Comparison of ENCODE assay signal across 10 cellular contexts in the genomic region with DNA sequence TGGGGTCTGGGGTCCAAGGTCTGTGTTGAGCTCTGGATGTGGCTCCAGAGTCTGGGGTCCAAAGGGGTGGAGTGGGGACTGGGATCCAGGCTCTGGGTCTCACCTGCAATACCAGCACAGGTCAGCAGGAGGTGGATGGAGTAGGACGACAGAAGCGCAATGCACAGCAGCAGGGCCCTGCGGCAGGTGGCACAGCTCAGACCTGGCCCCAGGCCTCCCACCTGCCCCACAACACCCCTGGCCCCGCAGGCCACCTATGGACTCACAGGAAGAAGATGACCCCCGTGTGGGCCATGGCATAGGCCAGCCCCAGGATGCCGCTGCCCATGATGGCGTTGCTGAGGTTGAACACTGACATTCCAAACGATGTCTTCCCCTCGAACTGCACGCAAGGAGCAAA. TPM values are rescaled to one million over a fixed set of nuclear protein-coding genes. Genes with fewer than 3 reads are reported as not detected.
DNase-seq lines count a peak whose midpoint lies in the region; ATAC-seq, FAIRE-seq and TF ChIP-seq lines count a peak whose summit lies in the region.
"Had no signal": no experiment of that assay in that cellular context is flagged by ENCODE, and none has a peak within 500 bp of the region (broad histone marks: within the 10 kb centered on the region; RNA-seq: fewer than 3 reads in every experiment).

No MANE protein-coding gene starts in this region.

- H2BK20ac ChIP-seq in H1 (ENCODE audit: low read length): no peak overlapping the region

- CTCF ChIA-PET in H1 (lab: Charles Lee; ENCODE audit: partially characterized antibody): interaction anchor here (0.9 to 6.2 kb wide), 7 partner anchors 15 to 384 kb away, joined by 3 to 32 read pairs (median 5); no protein-coding TSS in a partner anchor

- no peaks in the 10 kb centered on the region for H3K23me2 ChIP-seq in H1 (ENCODE audit: low read depth, low read length)

- H3K27me3 ChIP-seq in SU-DHL-6 (ENCODE audit: low read length): no peaks in the 10 kb centered on the region
- no peaks in the 10 kb centered on the region for H3K27me3 ChIP-seq in H1 (replicated peaks in 1 of 4; ENCODE audit: control insufficient read depth in 3 of 4, extremely low read depth in 1 of 4, insufficient read depth in 3 of 4, low read length in 3 of 4)
- no peaks in the 10 kb centered on the region for H3K27me3 ChIP-seq in prostate gland (replicated peaks; ENCODE audit: insufficient read depth)
- H3K27me3 ChIP-seq in hepatocyte: no peaks in the 10 kb centered on the region

- H4K91ac ChIP-seq in H1 (replicated peaks; ENCODE audit: insufficient read length, low read length): no peak overlapping the region

- no peak overlapping the region for H2BK5ac ChIP-seq in H1 (ENCODE audit: low read depth, low read length)

- H3K79me2 ChIP-seq in SU-DHL-6 (ENCODE audit: insufficient read depth, low read length) (peaks cover 40% of the 10 kb centered on the region), H1 (ENCODE audit: control insufficient read depth in 1 of 2, insufficient read depth in 2 of 2, low read length in 2 of 2) (peaks cover 0 to 8% of the 10 kb centered on the region in 2 experiments; a peak in 1 of 4 replicates), hepatocyte (no peaks in the 10 kb centered on the region)

- no peak for TF ChIP-seq EP300 in H1 (IDR thresholded peaks at IDR 0.05; ENCODE audit: borderline replicate concordance in 1 of 2, low read depth in 2 of 2, low read length in 2 of 2)

- H3K27ac ChIP-seq in SU-DHL-6 (ENCODE audit: low read depth, low read length): peak overlapping the region; percentile 78; the same call in 1 of the 2 replicates
- no peak overlapping the region for H3K27ac ChIP-seq in H1 (ENCODE audit: low read depth, low read length)
- H3K27ac ChIP-seq in prostate gland: no peak overlapping the region
- no peak overlapping the region for H3K27ac ChIP-seq in hepatocyte

- no peak overlapping the region for H4K8ac ChIP-seq in H1 (ENCODE audit: extremely low read depth, insufficient read depth, low read length)

- no peak overlapping the region for H3K18ac ChIP-seq in H1 (ENCODE audit: extremely low read depth, low read length)

- FAIRE-seq in H1 (lab: Jason Lieb, UNC): no peak

- no peak overlapping the region for H3K4ac ChIP-seq in H1 (replicated peaks; ENCODE audit: insufficient read length, low read depth, low read length)

- H4K20me1 ChIP-seq in SU-DHL-6 (ENCODE audit: low read depth, low read length) (no peaks in the 10 kb centered on the region), H1 (replicated peaks in 1 of 2; ENCODE audit: control insufficient read depth in 1 of 2, insufficient read depth in 2 of 2, low read length in 2 of 2) (no peaks in the 10 kb centered on the region), hepatocyte (ENCODE audit: insufficient read depth, poor library complexity, severe bottlenecking) (no peaks in the 10 kb centered on the region)

- H3K36me3 ChIP-seq in SU-DHL-6 (ENCODE audit: low read length) (no peaks in the 10 kb centered on the region), H1 (ENCODE audit: control insufficient read depth in 2 of 4, insufficient read depth in 4 of 4, low read length in 3 of 4) (peaks cover 0 to 5% (median 1%) of the 10 kb centered on the region in 4 experiments; a peak in 2 of 8 replicates), prostate gland (no peaks in the 10 kb centered on the region), hepatocyte (replicated peaks; ENCODE audit: insufficient read depth, low read depth) (no peaks in the 10 kb centered on the region)

- no CpG with 5 or more reads among the region's 10 CpGs for WGBS in H1 (ENCODE audit: extremely low coverage in 1 of 2, insufficient coverage in 1 of 2, insufficient read length in 1 of 2, insufficient replicate concordance in 2 of 2, low coverage in 1 of 2, low lambda C conversion rate in 2 of 2, missing lambda C conversion rate in 1 of 2), 2 experiments
- WGBS in prostate gland: 83% methylated on average over 8 of the region's 10 CpGs
- 87% methylated on average over 7 of the region's 10 CpGs for WGBS in hepatocyte (ENCODE audit: low lambda C conversion rate, missing lambda C conversion rate)

- H3K4me2 ChIP-seq in SU-DHL-6 (ENCODE audit: low read depth, low read length, poor library complexity, severe bottlenecking) (peak overlapping the region; percentile 93), H1 (ENCODE audit: insufficient read depth in 1 of 2, low read depth in 2 of 2, low read length in 2 of 2) (peak overlapping the region in 1 of 2 experiments; percentile 90; a peak in 1 of 4 replicates), hepatocyte (no peak overlapping the region)

- H3K4me1 ChIP-seq in H1 (replicated peaks in 1 of 4; ENCODE audit: control insufficient read depth in 3 of 4, insufficient read depth in 4 of 4, low read length in 3 of 4) (peaks cover 0 to 10% (median 8%) of the 10 kb centered on the region in 4 experiments; a peak in 6 of 7 replicates), prostate gland (replicated peaks) (no peaks in the 10 kb centered on the region), hepatocyte (ENCODE audit: insufficient read depth) (no peaks in the 10 kb centered on the region)

- H3K9ac ChIP-seq in SU-DHL-6 (ENCODE audit: low read length) (peak overlapping the region; percentile 95), H1 (replicated peaks in 1 of 4; ENCODE audit: extremely low read depth in 1 of 4, low read depth in 3 of 4, low read length in 3 of 4) (no peak overlapping the region)

- H3F3A ChIP-seq in SU-DHL-6 (ENCODE audit: insufficient read depth): 0 out of 2 replicates have a peak, but pooled peaks cover 6% of the 10 kb centered on the region

- DNase-seq in H1 (ENCODE audit: low read depth in 1 of 2, low spot score in 2 of 2) (peak in 1 of 2 experiments; percentile 68), prostate gland (ENCODE audit: low spot score) (no peak), activated gamma-delta T cell (lab: John Stamatoyannopoulos, UW) (no peak), hepatocyte (ENCODE audit: low spot score) (no peak)
- DNase-seq in stimulated activated CD4-positive, alpha-beta T cell treated with anti-CD3 and anti-CD28 coated beads, Interleukin-1b, Interleukin-23, amount 100 ng/mL, for 48 hours: peak; percentile 37
- DNase-seq: NCI-H510A had no signal

- H3K9me3 ChIP-seq in SU-DHL-6 (ENCODE audit: insufficient read depth, low read length) (no peaks in the 10 kb centered on the region), H1 (ENCODE audit: insufficient read depth in 2 of 2, low read depth in 1 of 2, low read length in 1 of 2) (no peaks in the 10 kb centered on the region), prostate gland (no peaks in the 10 kb centered on the region), hepatocyte (ENCODE audit: low read depth) (no peaks in the 10 kb centered on the region)

- no peaks in the 10 kb centered on the region for H3K9me2 ChIP-seq in SU-DHL-6 (replicated peaks; ENCODE audit: insufficient read depth, low read length)
- H3K9me2 ChIP-seq in hepatocyte (replicated peaks; ENCODE audit: insufficient read depth): no peaks in the 10 kb centered on the region

- no peak overlapping the region for H2BK12ac ChIP-seq in H1 (ENCODE audit: low read depth, low read length)

- TF ChIP-seq CTCF in GM12872 (IDR thresholded peaks at IDR 0.05; ENCODE audit: insufficient read depth, low read depth, low read length) (peak; percentile 59), SU-DHL-6 (IDR thresholded peaks at IDR 0.05; ENCODE audit: insufficient read depth, low read length, poor library complexity, severe bottlenecking) (no peak), H1 (IDR thresholded peaks at IDR 0.05; ENCODE audit: control extremely low read depth in 1 of 3, insufficient read depth in 1 of 3, low read depth in 1 of 3, low read length in 3 of 3) (peak in 2 of 3 experiments; percentile 23 to 51; a peak in 2 of 4 replicates), prostate gland (IDR thresholded peaks at IDR 0.05) (no peak), hepatocyte (IDR thresholded peaks at IDR 0.05; ENCODE audit: poor library complexity) (no peak)

- no peak overlapping the region for H2BK120ac ChIP-seq in H1 (replicated peaks; ENCODE audit: low read depth, low read length)

- POLR2A ChIA-PET in H1 (lab: Charles Lee; ENCODE audit: partially characterized antibody): interaction anchor here (0.7 to 1.8 kb wide), 3 partner anchors 10 to 825 kb away, joined by 3 to 8 read pairs (median 5); no protein-coding TSS in a partner anchor

- no peak overlapping the region for H2BK15ac ChIP-seq in H1 (ENCODE audit: low read length)

- peak overlapping the region; percentile 85 for H3K4me3 ChIP-seq in SU-DHL-6 (ENCODE audit: insufficient read depth, low read length, poor library complexity, severe bottlenecking)
- H3K4me3 ChIP-seq in H1 (ENCODE audit: extremely low read depth in 1 of 4, insufficient read depth in 2 of 4, low read depth in 3 of 4, low read length in 4 of 4): no peak overlapping the region
- no peak overlapping the region for H3K4me3 ChIP-seq in prostate gland
- no peak overlapping the region for H3K4me3 ChIP-seq in hepatocyte

- ATAC-seq in HG03045 (IDR thresholded peaks at IDR 0.05; ENCODE audit: unreplicated experiment): no peak

- no peak for TF ChIP-seq POLR2A in H1 (IDR thresholded peaks at IDR 0.05; ENCODE audit: control extremely low read depth in 1 of 2, low read depth in 2 of 2, low read length in 2 of 2)
- TF ChIP-seq POLR2A in prostate gland (IDR thresholded peaks at IDR 0.05): no peak

- no peak overlapping the region for H3K56ac ChIP-seq in H1 (replicated peaks; ENCODE audit: insufficient read length, low read depth, low read length)

- TF ChIP-seq RAD21 in H1 (IDR thresholded peaks at IDR 0.05 in 1 of 2, conservative IDR thresholded peaks at IDR 0.05 in 1 of 2; ENCODE audit: low read depth in 2 of 2, low read length in 2 of 2): peak; percentile 13 to 41; a peak in 3 of 4 replicates

- H2AFZ ChIP-seq in SU-DHL-6 (ENCODE audit: low read depth, low read length, severe bottlenecking): no peak overlapping the region
- H2AFZ ChIP-seq in H1 (ENCODE audit: low read length): no peak overlapping the region
- no peak overlapping the region for H2AFZ ChIP-seq in hepatocyte

- no peak overlapping the region for H2AK5ac ChIP-seq in H1 (ENCODE audit: low read depth, low read length)

- intact Hi-C loops in prostate gland (cut with DNase I): no loop called here

- no peak overlapping the region for H3K23ac ChIP-seq in H1 (ENCODE audit: insufficient read length)

- 0 out of 2 replicates have a peak, but pooled peaks cover 2% of the 10 kb centered on the region for H3K79me1 ChIP-seq in H1 (ENCODE audit: low read depth, low read length)

- no peak overlapping the region for H4K5ac ChIP-seq in H1 (ENCODE audit: insufficient read length, low read depth, low read length)

- H3K14ac ChIP-seq in H1 (ENCODE audit: insufficient read length): no peak overlapping the region

RNA-seq across cellular contexts. Expression of a gene that starts 3.4 kb away (rescaled TPM):
- total RNA-seq in H1 (2021; fragmentation: NEBNext Ultra II Directional; extraction: Animal tissue kit (Norgen Biotek cat#: 25700)): 70.9 and 73.8 TPM in 2 replicates
- polyA plus RNA-seq in H1 (2011; rRNA removed): 106 and 135 TPM in 2 replicates
- polyA plus RNA-seq in H1 (2011; cell fraction: cytosol; rRNA removed): 77.9 TPM
- 182 TPM for polyA plus RNA-seq in H1 (2011; cell fraction: nucleus; rRNA removed)
- 47.8 to 60.9 TPM (median 58.4 TPM) in 4 replicates for polyA plus RNA-seq in H1 (2012, experiment 1 of 2)
- polyA plus RNA-seq in H1 (2012, experiment 2 of 2): 71.6 TPM
- 104 TPM for polyA plus RNA-seq in H1 (2013, experiment 1 of 2)
- polyA plus RNA-seq in H1 (2013, experiment 2 of 2): 101 TPM
- polyA minus RNA-seq in H1 (2011; rRNA and poly(A)+ RNA removed): 97.2 and 107 TPM in 2 replicates
- polyA minus RNA-seq in H1 (2011; cell fraction: cytosol; rRNA and poly(A)+ RNA removed): 52.2 TPM
- 23.9 TPM for polyA minus RNA-seq in H1 (2011; cell fraction: nucleus; rRNA and poly(A)+ RNA removed)
- 1 to 10 TPM; 3.0 to 6.2 TPM for total RNA-seq in prostate gland
- total RNA-seq in hepatocyte: 17.8 and 24.0 TPM in 2 replicates
- 14.5 and 23.4 TPM in 2 replicates for polyA plus RNA-seq in hepatocyte

RNA-seq across cellular contexts. Expression of a gene that starts 9.3 kb away (rescaled TPM):
- 55.4 and 62.4 TPM in 2 replicates for total RNA-seq in H1 (2021; fragmentation: NEBNext Ultra II Directional; extraction: Animal tissue kit (Norgen Biotek cat#: 25700))
- 80.4 and 104 TPM in 2 replicates for polyA plus RNA-seq in H1 (2011; rRNA removed)
- 58.6 TPM for polyA plus RNA-seq in H1 (2011; cell fraction: cytosol; rRNA removed)
- 99.3 TPM for polyA plus RNA-seq in H1 (2011; cell fraction: nucleus; rRNA removed)
- polyA plus RNA-seq in H1 (2012, experiment 1 of 2): 52.7 to 58.3 TPM (median 58.2 TPM) in 4 replicates
- 69.8 TPM for polyA plus RNA-seq in H1 (2012, experiment 2 of 2)
- 48.6 TPM for polyA plus RNA-seq in H1 (2013, experiment 1 of 2)
- 47.0 TPM for polyA plus RNA-seq in H1 (2013, experiment 2 of 2)
- 34.5 and 35.1 TPM in 2 replicates for polyA minus RNA-seq in H1 (2011; rRNA and poly(A)+ RNA removed)
- polyA minus RNA-seq in H1 (2011; cell fraction: cytosol; rRNA and poly(A)+ RNA removed): 19.8 TPM
- polyA minus RNA-seq in H1 (2011; cell fraction: nucleus; rRNA and poly(A)+ RNA removed): 22.7 TPM
- total RNA-seq in prostate gland: 10 to 100 TPM; 44.3 to 56.1 TPM
- 43.8 and 49.5 TPM in 2 replicates for total RNA-seq in hepatocyte
- polyA plus RNA-seq in hepatocyte: 38.4 and 41.9 TPM in 2 replicates

RNA-seq across cellular contexts. Expression of a gene that starts 42.1 kb away (rescaled TPM):
- total RNA-seq in H1 (2021; fragmentation: NEBNext Ultra II Directional; extraction: Animal tissue kit (Norgen Biotek cat#: 25700)): 14.0 and 14.6 TPM in 2 replicates
- 34.1 and 47.0 TPM in 2 replicates for polyA plus RNA-seq in H1 (2011; rRNA removed)
- polyA plus RNA-seq in H1 (2011; cell fraction: cytosol; rRNA removed): 28.5 TPM
- polyA plus RNA-seq in H1 (2011; cell fraction: nucleus; rRNA removed): 53.4 TPM
- polyA plus RNA-seq in H1 (2012, experiment 1 of 2): 13.3 to 20.3 TPM (median 19.6 TPM) in 4 replicates
- polyA plus RNA-seq in H1 (2012, experiment 2 of 2): 19.4 TPM
- polyA plus RNA-seq in H1 (2013, experiment 1 of 2): 19.4 TPM
- 19.4 TPM for polyA plus RNA-seq in H1 (2013, experiment 2 of 2)
- polyA minus RNA-seq in H1 (2011; rRNA and poly(A)+ RNA removed): 21.6 and 31.2 TPM in 2 replicates
- polyA minus RNA-seq in H1 (2011; cell fraction: cytosol; rRNA and poly(A)+ RNA removed): 18.1 TPM
- 15.4 TPM for polyA minus RNA-seq in H1 (2011; cell fraction: nucleus; rRNA and poly(A)+ RNA removed)
- 10 to 100 TPM; 15.1 to 61.7 TPM for total RNA-seq in prostate gland
- total RNA-seq in hepatocyte: 3.8 and 12.8 TPM in 2 replicates
- polyA plus RNA-seq in hepatocyte: 7.6 and 7.9 TPM in 2 replicates

RNA-seq across cellular contexts. Expression of a gene that starts 54.9 kb away (rescaled TPM):
- total RNA-seq in H1 (2021; fragmentation: NEBNext Ultra II Directional; extraction: Animal tissue kit (Norgen Biotek cat#: 25700)): 143 and 145 TPM in 2 replicates
- polyA plus RNA-seq in H1 (2011; rRNA removed): 286 and 288 TPM in 2 replicates
- 201 TPM for polyA plus RNA-seq in H1 (2011; cell fraction: cytosol; rRNA removed)
- 280 TPM for polyA plus RNA-seq in H1 (2011; cell fraction: nucleus; rRNA removed)
- polyA plus RNA-seq in H1 (2012, experiment 1 of 2): 113 to 201 TPM (median 196 TPM) in 4 replicates
- polyA plus RNA-seq in H1 (2012, experiment 2 of 2): 239 TPM
- polyA plus RNA-seq in H1 (2013, experiment 1 of 2): 197 TPM
- polyA plus RNA-seq in H1 (2013, experiment 2 of 2): 213 TPM
- 234 and 273 TPM in 2 replicates for polyA minus RNA-seq in H1 (2011; rRNA and poly(A)+ RNA removed)
- polyA minus RNA-seq in H1 (2011; cell fraction: cytosol; rRNA and poly(A)+ RNA removed): 97.8 TPM
- 59.6 TPM for polyA minus RNA-seq in H1 (2011; cell fraction: nucleus; rRNA and poly(A)+ RNA removed)
- total RNA-seq in prostate gland: 10 to 100 TPM; 37.8 to 46.9 TPM
- total RNA-seq in hepatocyte: 225 and 235 TPM in 2 replicates
- 286 and 390 TPM in 2 replicates for polyA plus RNA-seq in hepatocyte

RNA-seq across cellular contexts. Expression of a gene that starts 54.9 kb away (rescaled TPM):
- total RNA-seq in H1 (2021; fragmentation: NEBNext Ultra II Directional; extraction: Animal tissue kit (Norgen Biotek cat#: 25700)): 0.32 TPM in 1 of 2 replicates, not detected in the other
- polyA plus RNA-seq in H1 (2011; rRNA removed) (0.14 and 0.26 TPM in 2 replicates), hepatocyte (not detected in 2 replicates)
- not detected for polyA plus RNA-seq in H1 (2011; cell fraction: cytosol; rRNA removed)
- polyA plus RNA-seq in H1 (2011; cell fraction: nucleus; rRNA removed): not detected
- polyA plus RNA-seq in H1 (2012, experiment 1 of 2): 0.15 to 0.17 TPM (median 0.17 TPM) in 3 of 4 replicates, not detected in the other
- not detected for polyA plus RNA-seq in H1 (2012, experiment 2 of 2)
- polyA plus RNA-seq in H1 (2013, experiment 1 of 2): 0.10 TPM
- 0.22 TPM for polyA plus RNA-seq in H1 (2013, experiment 2 of 2)
- polyA minus RNA-seq in H1 (2011; rRNA and poly(A)+ RNA removed): 0.32 TPM in 1 of 2 replicates, not detected in the other
- polyA minus RNA-seq in H1 (2011; cell fraction: cytosol; rRNA and poly(A)+ RNA removed): not detected
- not detected for polyA minus RNA-seq in H1 (2011; cell fraction: nucleus; rRNA and poly(A)+ RNA removed)
- total RNA-seq in prostate gland (under 1 TPM in 1 of 2 donors, not detected in 1; 0.91 TPM), hepatocyte (not detected in 2 replicates)
- polyA plus RNA-seq: esophagus had no signal

Comparison
In these comparisons a context has a peak if more than half of its experiments do, and no peak if none do; other contexts are left out.
1. CTCF ChIP-seq: peak in GM12872 (single experiment) and H1 (2 of 3); none in SU-DHL-6 (single experiment), prostate gland (0 of 4) and hepatocyte (single experiment).